ENCODE assay signal across 12 cellular contexts in the genomic region with DNA sequence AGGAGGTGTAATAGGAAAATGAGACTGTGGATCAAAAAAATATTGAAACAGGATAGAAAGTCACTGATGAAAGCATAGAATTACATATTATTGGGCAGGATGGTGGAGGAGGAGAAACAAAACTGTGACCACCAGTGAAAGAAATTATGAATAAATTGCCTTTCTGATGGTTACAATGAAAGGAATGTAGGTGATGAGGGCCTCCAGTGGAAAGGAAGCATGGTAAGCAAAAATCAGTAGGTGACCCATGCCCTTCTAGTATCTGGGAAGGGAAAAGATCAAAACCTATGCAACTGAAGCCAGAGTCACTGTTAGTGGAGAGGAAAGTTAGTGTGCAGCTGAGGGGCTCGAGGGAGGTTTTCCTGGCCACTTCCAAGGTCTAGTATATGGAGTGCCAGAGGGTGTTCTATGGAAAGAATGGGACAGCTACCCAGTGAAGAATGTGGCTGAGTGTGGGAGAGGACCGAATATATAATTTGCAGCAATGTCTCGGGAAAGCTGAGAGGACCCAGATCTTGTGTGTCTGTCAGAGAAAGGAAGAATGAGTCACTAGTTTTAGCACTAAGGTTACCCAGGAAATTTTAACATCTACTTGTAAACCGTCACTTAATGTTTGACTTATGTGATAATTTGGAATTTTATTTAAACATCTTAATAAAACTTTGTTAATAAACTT.
A peak's percentile ranks its signal among the peaks of the same experiment; 100 is the strongest.
DNase-seq lines count a peak whose midpoint lies in the region; ATAC-seq, FAIRE-seq and TF ChIP-seq lines count a peak whose summit lies in the region.
"Had no signal": no experiment of that assay in that cellular context is flagged by ENCODE, and none has a peak within 500 bp of the region (broad histone marks: within the 10 kb centered on the region; RNA-seq: fewer than 3 reads in every experiment).

No MANE protein-coding gene starts in this region.

- no peak overlapping the region for H3K27ac ChIP-seq in esophagus muscularis mucosa (replicated peaks in 1 of 4)

- no peak for ATAC-seq in sciatic nerve

- H3K4me3 Mint-ChIP-seq in osteocyte (ENCODE audit: unreplicated experiment): no peak overlapping the region
- H3K4me3 Mint-ChIP-seq: T-helper 1 cell treated with Interleukin-12 subunit alpha and Interleukin-12 subunit beta and Interleukin-4 antibody, amounts not matched to agents 30 μg/mL and 1 μg/mL, for 36 hours had no signal

- peaks cover 36% of the 10 kb centered on the region for H3K4me1 Mint-ChIP-seq in osteocyte (ENCODE audit: unreplicated experiment)

- no peak for TF ChIP-seq CTCF in bronchial epithelial cell (IDR thresholded peaks at IDR 0.05; ENCODE audit: insufficient read depth, low read length, severe bottlenecking)
- TF ChIP-seq CTCF in osteocyte (IDR thresholded peaks at IDR 0.05): no peak
- TF ChIP-seq CTCF in esophagus muscularis mucosa (IDR thresholded peaks at IDR 0.05): no peak

- TF ChIP-seq POLR2A in GM12892 (IDR thresholded peaks at IDR 0.05; ENCODE audit: low read depth, low read length): no peak
- TF ChIP-seq POLR2A in esophagus muscularis mucosa (IDR thresholded peaks at IDR 0.05; ENCODE audit: low read depth): no peak

- no peaks in the 10 kb centered on the region for H3K4me1 ChIP-seq in esophagus muscularis mucosa

- H3K9me3 Mint-ChIP-seq in osteocyte (ENCODE audit: unreplicated experiment): no peaks in the 10 kb centered on the region
- H3K9me3 Mint-ChIP-seq: T-helper 1 cell treated with Interleukin-12 subunit alpha and Interleukin-12 subunit beta and Interleukin-4 antibody, amounts not matched to agents 30 μg/mL and 1 μg/mL, for 36 hours had no signal

- no peak for TF ChIP-seq EP300 in esophagus muscularis mucosa (IDR thresholded peaks at IDR 0.05)

- no peaks in the 10 kb centered on the region for H3K36me3 ChIP-seq in bronchial epithelial cell (ENCODE audit: control insufficient read depth, insufficient read depth, low read length)
- no peaks in the 10 kb centered on the region for H3K36me3 ChIP-seq in esophagus muscularis mucosa

- no peak for DNase-seq in GM12892 (ENCODE audit: insufficient read length)
- DNase-seq in NCI-H226: peak; percentile 71
- DNase-seq in bronchial epithelial cell (ENCODE audit: low read depth): peak; percentile 85
- no peak for DNase-seq in osteocyte (ENCODE audit: extremely low spot score, unreplicated experiment)
- no peak for DNase-seq in esophagus muscularis mucosa (ENCODE audit: extremely low spot score)
- DNase-seq in sciatic nerve (ENCODE audit: low spot score): no peak
- DNase-seq in NCI-H1417 (lab: John Stamatoyannopoulos, UW): no peak
- DNase-seq: COR-L47; NCI-H2081; stimulated activated CD4-positive, alpha-beta T cell treated with anti-CD3 and anti-CD28 coated beads, Interleukin-2, amount 100 ng/mL, for 24 hours had no signal

- H3K27ac Mint-ChIP-seq in osteocyte (ENCODE audit: unreplicated experiment): peak overlapping the region; percentile 66
- H3K27ac Mint-ChIP-seq: progenitor cell of endocrine pancreas; T-helper 1 cell treated with Interleukin-12 subunit alpha and Interleukin-12 subunit beta and Interleukin-4 antibody, amounts not matched to agents 30 μg/mL and 1 μg/mL, for 36 hours had no signal

- H3K27me3 Mint-ChIP-seq in osteocyte (ENCODE audit: unreplicated experiment): no peaks in the 10 kb centered on the region
- H3K27me3 Mint-ChIP-seq: progenitor cell of endocrine pancreas had no signal

- no peaks in the 10 kb centered on the region for H3K9me3 ChIP-seq in esophagus muscularis mucosa

- H3K27me3 ChIP-seq in bronchial epithelial cell (ENCODE audit: control insufficient read depth, insufficient read depth, low read length) (no peaks in the 10 kb centered on the region), esophagus muscularis mucosa (no peaks in the 10 kb centered on the region)

- H3K4me3 ChIP-seq in bronchial epithelial cell (ENCODE audit: low read depth, low read length): no peak overlapping the region
- no peak overlapping the region for H3K4me3 ChIP-seq in esophagus muscularis mucosa

- FAIRE-seq in GM12892 (lab: Jason Lieb, UNC) (peak; percentile 64), bronchial epithelial cell (lab: Jason Lieb, UNC) (no peak)

- no peaks in the 10 kb centered on the region for H3K36me3 Mint-ChIP-seq in osteocyte (ENCODE audit: unreplicated experiment)

- intact Hi-C loops in esophagus muscularis mucosa (cut with DNase I): no loop called here
- intact Hi-C loops in sciatic nerve (cut with DNase I): no loop called here

- WGBS in esophagus muscularis mucosa: 59% methylated on average over 4 of the region's 4 CpGs

Comparison
In these comparisons a context has a peak if more than half of its experiments do, and no peak if none do; other contexts are left out.
1. DNase-seq: peak in NCI-H226 (single experiment) and bronchial epithelial cell (single experiment); none in GM12892 (single experiment), osteocyte (single experiment), esophagus muscularis mucosa (single experiment), sciatic nerve (single experiment) and NCI-H1417 (0 of 3).